Comparison of ENCODE assay signal across 22 cellular contexts in genomic region chr22:38840129-38840528, GRCh38.
"Had no signal": no experiment of that assay in that cellular context is flagged by ENCODE, and none has a peak within 500 bp of the region (broad histone marks: within the 10 kb centered on the region; RNA-seq: fewer than 3 reads in every experiment).

No MANE protein-coding gene starts in this region.

- H3K9me3 ChIP-seq: adrenal gland, left lung, pancreas, right lobe of liver, stomach, vagina had no signal

- H3K27me3 ChIP-seq: adrenal gland, pancreas, vagina had no signal

- DNase-seq: activated CD4-positive, CD25-positive, alpha-beta regulatory T cell treated with anti-CD3 and anti-CD28 coated beads, Interleukin-2, amount 50 U/mL, for 72 hours; activated CD8-positive, alpha-beta memory T cell treated with anti-CD3 and anti-CD28 coated beads for 24 hours; activated CD8-positive, alpha-beta memory T cell treated with anti-CD3 and anti-CD28 coated beads, Interleukin-2, amount 50 U/mL, for 48 hours; activated effector memory CD4-positive, alpha-beta T cell treated with anti-CD3 and anti-CD28 coated beads, Interleukin-2, amount 50 U/mL, for 16 hours; activated T-cell treated with anti-CD3 and anti-CD28 coated beads, Interleukin-2, amount 50 U/mL, for 48 hours; adrenal gland; foreskin fibroblast; pancreas; right lobe of liver; small intestine; stimulated activated CD4-positive, alpha-beta T cell treated with anti-CD3 and anti-CD28 coated beads, Interleukin-15, amount 100 ng/mL, for 24 hours; stimulated activated CD4-positive, alpha-beta T cell treated with anti-CD3 and anti-CD28 coated beads, Interleukin-2, amount 100 ng/mL, for 48 hours; stomach; trophoblast cell had no signal

- H3K4me3 ChIP-seq: adrenal gland, hepatocyte, left lung, pancreas, right lobe of liver, stomach, vagina had no signal

- H3K36me3 ChIP-seq: adrenal gland, left lung, pancreas, right lobe of liver, stomach, vagina had no signal

- H3K27ac ChIP-seq: adrenal gland, hepatocyte, left lung, pancreas, right lobe of liver, stomach, vagina, VCaP had no signal

- H3K9me3 Mint-ChIP-seq: activated naive CD4-positive, alpha-beta T cell treated with anti-CD3 and anti-CD28 coated beads, Interleukin-2, amount 50 U/mL, for 72 hours; dendritic cell treated with granulocyte-macrophage colony-stimulating factor and Interleukin-4, amounts not matched to agents 40 ng/mL and 50 ng/mL, for 4 days; mesothelial cell of epicardium had no signal

- H3K27ac Mint-ChIP-seq: activated naive CD4-positive, alpha-beta T cell treated with anti-CD3 and anti-CD28 coated beads, Interleukin-2, amount 50 U/mL, for 72 hours; dendritic cell treated with granulocyte-macrophage colony-stimulating factor and Interleukin-4, amounts not matched to agents 40 ng/mL and 50 ng/mL, for 4 days; mesothelial cell of epicardium had no signal

- H3K4me3 Mint-ChIP-seq: dendritic cell treated with granulocyte-macrophage colony-stimulating factor and Interleukin-4, amounts not matched to agents 40 ng/mL and 50 ng/mL, for 4 days had no signal

- H3K36me3 Mint-ChIP-seq: activated naive CD4-positive, alpha-beta T cell treated with anti-CD3 and anti-CD28 coated beads, Interleukin-2, amount 50 U/mL, for 72 hours; mesothelial cell of epicardium had no signal

- FAIRE-seq: keratinocyte, pancreas, small intestine had no signal

- ATAC-seq: activated naive CD4-positive, alpha-beta T cell treated with anti-CD3 and anti-CD28 coated beads, Interleukin-2, amount 50 U/mL, for 72 hours; left lung; pancreas; right lobe of liver had no signal
